ENCODE assay signal across 8 cellular contexts in the genomic region with DNA sequence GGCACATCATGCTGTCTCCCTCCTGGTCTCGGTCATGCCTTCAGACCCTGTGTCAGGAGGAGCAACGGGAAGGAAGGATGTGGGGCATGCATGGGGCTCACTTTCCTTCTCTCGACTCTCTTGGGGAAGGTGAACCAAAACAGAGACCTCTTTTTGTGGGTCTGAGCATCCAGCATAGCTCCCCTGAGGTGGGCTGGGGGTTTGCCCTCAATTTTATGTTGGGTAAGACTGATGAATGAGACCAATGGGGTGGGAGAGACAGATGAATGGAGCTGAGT. TPM values are rescaled to one million over a fixed set of nuclear protein-coding genes. Genes with fewer than 3 reads are reported as not detected.
DNase-seq lines count a peak whose midpoint lies in the region; ATAC-seq, FAIRE-seq and TF ChIP-seq lines count a peak whose summit lies in the region.

No MANE protein-coding gene starts in this region.

- H3K79me1 ChIP-seq in neuronal stem cell (ENCODE audit: low read depth, low read length) = no peaks in the 10 kb centered on the region

- no peak overlapping the region for H2BK12ac ChIP-seq in neuronal stem cell (ENCODE audit: low read length)

- no peaks in the 10 kb centered on the region for H3F3A ChIP-seq in smooth muscle cell (ENCODE audit: low read depth)

- WGBS in neuronal stem cell (ENCODE audit: extremely low coverage in 2 of 2, insufficient read length in 2 of 2, insufficient replicate concordance in 1 of 2), 2 donors = no CpG with 5 or more reads among the region's 3 CpGs
- WGBS in smooth muscle cell (ENCODE audit: low lambda C conversion rate) = 89% methylated on average over 3 of the region's 3 CpGs

- FAIRE-seq in RCC 7860 (lab: Jason Lieb, UNC) = no peak

- H2AFZ ChIP-seq in neuronal stem cell (ENCODE audit: low read length) (peak overlapping the region; percentile 41), smooth muscle cell (ENCODE audit: low read depth) (no peak overlapping the region)

- H3K36me3 Mint-ChIP-seq in activated naive CD8-positive, alpha-beta T cell treated with anti-CD3 and anti-CD28 coated beads, Interleukin-2, amount 50 U/mL, for 24 hours (ENCODE audit: low read depth) = peaks cover 29% of the 10 kb centered on the region

- H3K4me3 ChIP-seq in neuronal stem cell (ENCODE audit: low read length in 2 of 2) = no peak overlapping the region
- H3K4me3 ChIP-seq in smooth muscle cell = no peak overlapping the region

- peak; percentile 12 to 21 for ATAC-seq in activated CD4-positive, CD25-positive, alpha-beta regulatory T cell treated with anti-CD3 and anti-CD28 coated beads, Interleukin-2, amount 50 U/mL, for 24 hours
- ATAC-seq in HG03066 (IDR thresholded peaks at IDR 0.05; ENCODE audit: low read depth, unreplicated experiment) = peak; percentile 22
- ATAC-seq in activated naive CD8-positive, alpha-beta T cell treated with anti-CD3 and anti-CD28 coated beads, Interleukin-2, amount 50 U/mL, for 24 hours = peak; percentile 37

- H3K4me1 ChIP-seq in neuronal stem cell (ENCODE audit: control insufficient read depth in 2 of 2, insufficient read depth in 1 of 2, low read depth in 1 of 2, low read length in 2 of 2) = peaks cover 0 to 2% of the 10 kb centered on the region in 2 donors
- H3K4me1 ChIP-seq in smooth muscle cell (ENCODE audit: low read depth) = peaks cover 8% of the 10 kb centered on the region

- H4K8ac ChIP-seq in neuronal stem cell (ENCODE audit: low read depth, low read length) = no peak overlapping the region

- peak overlapping the region; percentile 54 for H3K18ac ChIP-seq in neuronal stem cell (ENCODE audit: low read length)

- H3K9me3 ChIP-seq in neuronal stem cell (replicated peaks in 1 of 2; ENCODE audit: control insufficient read depth in 2 of 2, insufficient read depth in 1 of 2, low read depth in 1 of 2, low read length in 2 of 2) = peaks cover 0 to under 1% of the 10 kb centered on the region in 2 donors
- H3K9me3 ChIP-seq in smooth muscle cell (replicated peaks; ENCODE audit: low read depth) = no peaks in the 10 kb centered on the region

- H3K4me1 Mint-ChIP-seq in activated naive CD8-positive, alpha-beta T cell treated with anti-CD3 and anti-CD28 coated beads, Interleukin-2, amount 50 U/mL, for 24 hours = peaks cover 74% of the 10 kb centered on the region

- no peak overlapping the region for H2BK5ac ChIP-seq in neuronal stem cell (ENCODE audit: low read length)

- TF ChIP-seq CTCF in smooth muscle cell (IDR thresholded peaks at IDR 0.05; ENCODE audit: borderline replicate concordance, insufficient read depth, poor library complexity, severe bottlenecking) = no peak

- H4K20me1 ChIP-seq in smooth muscle cell (ENCODE audit: low read depth) = no peaks in the 10 kb centered on the region

- H3K27me3 ChIP-seq in neuronal stem cell (ENCODE audit: control insufficient read depth in 3 of 3, insufficient read depth in 3 of 3, low read depth in 1 of 3, low read length in 3 of 3) (no peaks in the 10 kb centered on the region), smooth muscle cell (ENCODE audit: low read depth) (no peaks in the 10 kb centered on the region)

- no peak for DNase-seq in activated CD4-positive, CD25-positive, alpha-beta regulatory T cell (lab: John Stamatoyannopoulos, UW)
- DNase-seq in activated naive CD8-positive, alpha-beta T cell treated with anti-CD3 and anti-CD28 coated beads, Interleukin-2, amount 50 U/mL, for 24 hours = no peak
- DNase-seq in neuronal stem cell (ENCODE audit: low spot score) (no peak), Ammon's horn (ENCODE audit: low spot score) (no peak), smooth muscle cell (lab: John Stamatoyannopoulos, UW; ENCODE audit: unreplicated experiment) (no peak), RCC 7860 (ENCODE audit: low spot score) (no peak)

- no peak overlapping the region for H2BK15ac ChIP-seq in neuronal stem cell (ENCODE audit: low read length)

- H3K4me2 ChIP-seq in neuronal stem cell (ENCODE audit: insufficient read depth, low read length, poor library complexity, severe bottlenecking) (no peak overlapping the region), smooth muscle cell (no peak overlapping the region)

- no peaks in the 10 kb centered on the region for H3K9me3 Mint-ChIP-seq in activated naive CD8-positive, alpha-beta T cell treated with anti-CD3 and anti-CD28 coated beads, Interleukin-2, amount 50 U/mL, for 24 hours

- no peak overlapping the region for H3K14ac ChIP-seq in neuronal stem cell (ENCODE audit: low read length)

- no peak overlapping the region for H2AK5ac ChIP-seq in neuronal stem cell (ENCODE audit: low read depth, low read length)

- H4K91ac ChIP-seq in neuronal stem cell (ENCODE audit: low read depth, low read length, poor library complexity) = no peak overlapping the region

- H3K36me3 ChIP-seq in neuronal stem cell (replicated peaks in 1 of 2; ENCODE audit: control insufficient read depth in 2 of 2, insufficient read depth in 2 of 2, low read length in 2 of 2) (no peaks in the 10 kb centered on the region), smooth muscle cell (ENCODE audit: low read depth) (no peaks in the 10 kb centered on the region)

- H3K4me3 Mint-ChIP-seq in activated naive CD8-positive, alpha-beta T cell treated with anti-CD3 and anti-CD28 coated beads, Interleukin-2, amount 50 U/mL, for 24 hours = peak overlapping the region; percentile 97

- H2BK120ac ChIP-seq in neuronal stem cell (ENCODE audit: low read depth, low read length) = no peak overlapping the region

- H3K79me2 ChIP-seq in smooth muscle cell (ENCODE audit: low read depth) = no peaks in the 10 kb centered on the region

- H3K27ac Mint-ChIP-seq in activated naive CD8-positive, alpha-beta T cell treated with anti-CD3 and anti-CD28 coated beads, Interleukin-2, amount 50 U/mL, for 24 hours = peak overlapping the region; percentile 100

- H3K4ac ChIP-seq in neuronal stem cell (ENCODE audit: low read length) = no peak overlapping the region

- H3K27ac ChIP-seq in neuronal stem cell (replicated peaks; ENCODE audit: low read length) (no peak overlapping the region), smooth muscle cell (ENCODE audit: low read depth) (no peak overlapping the region)

- H3K9ac ChIP-seq in neuronal stem cell (ENCODE audit: low read depth, low read length, poor library complexity) = no peak overlapping the region
- no peak overlapping the region for H3K9ac ChIP-seq in smooth muscle cell (ENCODE audit: low read depth)

- H3K23ac ChIP-seq in neuronal stem cell (ENCODE audit: low read depth, low read length, poor library complexity) = no peak overlapping the region

- no peaks in the 10 kb centered on the region for H3K27me3 Mint-ChIP-seq in activated naive CD8-positive, alpha-beta T cell treated with anti-CD3 and anti-CD28 coated beads, Interleukin-2, amount 50 U/mL, for 24 hours

RNA-seq across cellular contexts. Expression of a gene that starts 2.6 kb away (rescaled TPM):
- polyA plus RNA-seq in neuronal stem cell (2013, experiment 1 of 2) = not detected
- polyA plus RNA-seq in neuronal stem cell (2013, experiment 2 of 2) = 0.01 TPM
- total RNA-seq in smooth muscle cell = not detected in 2 replicates
- 0.61 TPM in 1 of 2 replicates, not detected in the other for polyA plus RNA-seq in smooth muscle cell
